9 cellular contexts compared by ENCODE assay signal in genomic region chr3:172355836-172356235, GRCh38.
DNase-seq lines count a peak whose midpoint lies in the region; ATAC-seq and TF ChIP-seq lines count a peak whose summit lies in the region.
"Had no signal": no experiment of that assay in that cellular context is flagged by ENCODE, and none has a peak within 500 bp of the region (broad histone marks: within the 10 kb centered on the region; RNA-seq: fewer than 3 reads in every experiment).

No MANE protein-coding gene starts in this region.

- H3K4me3 ChIP-seq in cardiac fibroblast (replicated peaks in 1 of 2; ENCODE audit: low read depth in 2 of 2, low read length in 2 of 2), result no peak overlapping the region

- H3K27me3 Mint-ChIP-seq in mesothelial cell of epicardium (ENCODE audit: low read depth), result no peaks in the 10 kb centered on the region
- H3K27me3 Mint-ChIP-seq: activated naive CD8-positive, alpha-beta T cell treated with anti-CD3 and anti-CD28 coated beads for 36 hours had no signal

- H3K36me3 Mint-ChIP-seq in mesothelial cell of epicardium, result peaks cover 49% of the 10 kb centered on the region

- peaks cover 7% of the 10 kb centered on the region for H3K9me3 Mint-ChIP-seq in mesothelial cell of epicardium

- no peak overlapping the region for H3K4me3 Mint-ChIP-seq in mesothelial cell of epicardium
- H3K4me3 Mint-ChIP-seq: activated naive CD8-positive, alpha-beta T cell treated with anti-CD3 and anti-CD28 coated beads for 36 hours had no signal

- peaks cover 8% of the 10 kb centered on the region for H3K4me1 Mint-ChIP-seq in mesothelial cell of epicardium
- H3K4me1 Mint-ChIP-seq: activated naive CD8-positive, alpha-beta T cell treated with anti-CD3 and anti-CD28 coated beads for 36 hours had no signal

- ATAC-seq in HG03025 (IDR thresholded peaks at IDR 0.05; ENCODE audit: low FRiP score, unreplicated experiment), result no peak

- H3K27ac Mint-ChIP-seq in mesothelial cell of epicardium, result peak overlapping the region; percentile 72
- H3K27ac Mint-ChIP-seq: activated naive CD8-positive, alpha-beta T cell treated with anti-CD3 and anti-CD28 coated beads for 36 hours had no signal

- TF ChIP-seq CTCF in cardiac fibroblast (IDR thresholded peaks at IDR 0.05; ENCODE audit: low read depth, low read length) (no peak), mesothelial cell of epicardium (IDR thresholded peaks at IDR 0.05; ENCODE audit: unreplicated experiment) (no peak)

- peak; percentile 83 for DNase-seq in COR-L47 (lab: John Stamatoyannopoulos, UW)
- DNase-seq in NCI-H1436 treated with DMSO at 0.1 percent for 48 hours (lab: John Stamatoyannopoulos, UW), result peak; percentile 91
- DNase-seq in cardiac fibroblast (ENCODE audit: low read depth in 2 of 2), result peak; percentile 89 to 95
- DNase-seq in mesothelial cell of epicardium (ENCODE audit: low spot score in 2 of 2, unreplicated experiment in 2 of 2), result no peak
- no peak for DNase-seq in stimulated activated CD4-positive, alpha-beta T cell treated with anti-CD3 and anti-CD28 coated beads, Interleukin-1b, Interleukin-23, amount 100 ng/mL, for 48 hours
- DNase-seq in D341Med (ENCODE audit: low spot score), result no peak
- no peak for DNase-seq in OCI-M1 (lab: John Stamatoyannopoulos, UW)
- DNase-seq: activated naive CD8-positive, alpha-beta T cell treated with anti-CD3 and anti-CD28 coated beads for 36 hours had no signal

Comparison
In these comparisons a context has a peak if more than half of its experiments do, and no peak if none do; other contexts are left out.
1. DNase-seq: peak in COR-L47 (single experiment), NCI-H1436 treated with DMSO at 0.1 percent for 48 hours (single experiment) and cardiac fibroblast (2 of 2); none in mesothelial cell of epicardium (0 of 2), stimulated activated CD4-positive, alpha-beta T cell treated with anti-CD3 and anti-CD28 coated beads, Interleukin-1b, Interleukin-23, amount 100 ng/mL, for 48 hours (single experiment), D341Med (single experiment) and OCI-M1 (single experiment).